27 cellular contexts compared by ENCODE assay signal in genomic region chrX:46311581-46312120, GRCh38.
DNase-seq lines count a peak whose midpoint lies in the region; ATAC-seq, FAIRE-seq and TF ChIP-seq lines count a peak whose summit lies in the region.
"Had no signal": no experiment of that assay in that cellular context is flagged by ENCODE, and none has a peak within 500 bp of the region (broad histone marks: within the 10 kb centered on the region; RNA-seq: fewer than 3 reads in every experiment).

No MANE protein-coding gene starts in this region.

- H3K27me3 Mint-ChIP-seq in stimulated activated naive CD8-positive, alpha-beta T cell treated with anti-CD3 and anti-CD28 coated beads, Interleukin-15, Interleukin-2, amounts not matched to agents 100 ng/mL and 50 ng/mL, for 24 hours: no peaks in the 10 kb centered on the region
- H3K27me3 Mint-ChIP-seq in stimulated activated naive CD8-positive, alpha-beta T cell treated with anti-CD3 and anti-CD28 coated beads, Interleukin-15, amount 100 ng/mL, for 72 hours: no peaks in the 10 kb centered on the region
- H3K27me3 Mint-ChIP-seq in activated CD8-positive, alpha-beta T cell treated with anti-CD3 and anti-CD28 coated beads for 36 hours: no peaks in the 10 kb centered on the region
- H3K27me3 Mint-ChIP-seq: activated B cell treated with CpG ODN at 0.5 μM for 24 hours; activated naive CD4-positive, alpha-beta T cell treated with anti-CD3 and anti-CD28 coated beads, Interleukin-2, amount 10 ng/mL, durations not matched to agents 7 days and 5 days had no signal

- no peak for TF ChIP-seq CTCF in lower lobe of right lung (IDR thresholded peaks at IDR 0.05)
- no peak for TF ChIP-seq CTCF in activated CD8-positive, alpha-beta T cell treated with anti-CD3 and anti-CD28 coated beads for 36 hours (IDR thresholded peaks at IDR 0.05)

- no peak for DNase-seq in stimulated activated naive CD8-positive, alpha-beta T cell treated with anti-CD3 and anti-CD28 coated beads, Interleukin-15, amount 100 ng/mL, for 72 hours
- peak; percentile 38 for DNase-seq in adipocyte (ENCODE audit: low read depth)
- DNase-seq in myocyte (ENCODE audit: low read depth): peak; percentile 41
- no peak for DNase-seq in urothelium cell line (ENCODE audit: low spot score)
- no peak for DNase-seq in lower lobe of right lung
- DNase-seq in activated CD8-positive, alpha-beta T cell treated with anti-CD3 and anti-CD28 coated beads for 36 hours: no peak
- no peak for DNase-seq in NCI-H128 (lab: John Stamatoyannopoulos, UW; ENCODE audit: unreplicated experiment)
- DNase-seq: ACHN; activated B cell treated with CpG ODN at 0.5 μM for 24 hours; activated naive CD4-positive, alpha-beta T cell treated with anti-CD3 and anti-CD28 coated beads, Interleukin-2, amount 10 ng/mL, durations not matched to agents 7 days and 5 days; aorta; cerebellar nuclear complex; effector CD4-positive, alpha-beta T cell; erythroblast; mucosa of descending colon; NCI-H187; NCI-H69; spleen; stimulated activated CD4-positive, alpha-beta T cell treated with anti-CD3 and anti-CD28 coated beads, Interleukin-4, amount 100 ng/mL, for 24 hours; stimulated activated naive CD4-positive, alpha-beta T cell treated with Interleukin-2 at 50 U/mL for 16 hours; T1000; transverse colon had no signal

- H3K4me3 ChIP-seq in adipocyte (ENCODE audit: low read length) (no peak overlapping the region), lower lobe of right lung (no peak overlapping the region)
- H3K4me3 ChIP-seq: gastroesophageal sphincter, HAP-1, mucosa of descending colon, spleen, transverse colon had no signal

- H3K27ac Mint-ChIP-seq in stimulated activated naive CD8-positive, alpha-beta T cell treated with anti-CD3 and anti-CD28 coated beads, Interleukin-15, Interleukin-2, amounts not matched to agents 100 ng/mL and 50 ng/mL, for 24 hours: peak overlapping the region; percentile 41
- no peak overlapping the region for H3K27ac Mint-ChIP-seq in stimulated activated naive CD8-positive, alpha-beta T cell treated with anti-CD3 and anti-CD28 coated beads, Interleukin-15, amount 100 ng/mL, for 72 hours
- H3K27ac Mint-ChIP-seq in activated CD8-positive, alpha-beta T cell treated with anti-CD3 and anti-CD28 coated beads for 36 hours: no peak overlapping the region
- H3K27ac Mint-ChIP-seq: activated B cell treated with CpG ODN at 0.5 μM for 24 hours; activated naive CD4-positive, alpha-beta T cell treated with anti-CD3 and anti-CD28 coated beads, Interleukin-2, amount 10 ng/mL, durations not matched to agents 7 days and 5 days; CD14-positive monocyte had no signal

- H3K27me3 ChIP-seq in adipocyte (replicated peaks; ENCODE audit: control insufficient read depth, insufficient read depth, low read length) (peaks cover 30% of the 10 kb centered on the region), lower lobe of right lung (ENCODE audit: low read depth) (no peaks in the 10 kb centered on the region)
- H3K27me3 ChIP-seq: gastroesophageal sphincter, transverse colon had no signal

- POLR2A ChIA-PET in activated CD8-positive, alpha-beta T cell treated with anti-CD3 and anti-CD28 coated beads for 36 hours (lab: Charles Lee): no interaction called here

- H3K27ac ChIP-seq in lower lobe of right lung: no peak overlapping the region
- H3K27ac ChIP-seq: gastroesophageal sphincter, spleen, transverse colon had no signal

- no peak for FAIRE-seq in urothelium cell line (lab: Jason Lieb, UNC)
- FAIRE-seq: D721Med had no signal

- no peak overlapping the region for H3K4me3 Mint-ChIP-seq in stimulated activated naive CD8-positive, alpha-beta T cell treated with anti-CD3 and anti-CD28 coated beads, Interleukin-15, Interleukin-2, amounts not matched to agents 100 ng/mL and 50 ng/mL, for 24 hours
- H3K4me3 Mint-ChIP-seq in stimulated activated naive CD8-positive, alpha-beta T cell treated with anti-CD3 and anti-CD28 coated beads, Interleukin-15, amount 100 ng/mL, for 72 hours: no peak overlapping the region
- H3K4me3 Mint-ChIP-seq in activated CD8-positive, alpha-beta T cell treated with anti-CD3 and anti-CD28 coated beads for 36 hours: no peak overlapping the region
- H3K4me3 Mint-ChIP-seq: activated B cell treated with CpG ODN at 0.5 μM for 24 hours; activated naive CD4-positive, alpha-beta T cell treated with anti-CD3 and anti-CD28 coated beads, Interleukin-2, amount 10 ng/mL, durations not matched to agents 7 days and 5 days; CD14-positive monocyte had no signal

- CTCF ChIA-PET in activated CD8-positive, alpha-beta T cell treated with anti-CD3 and anti-CD28 coated beads for 36 hours (lab: Charles Lee): no interaction called here

- intact Hi-C loops in lower lobe of right lung (cut with DNase I): no loop called here
- intact Hi-C loops in activated CD8-positive, alpha-beta T cell treated with anti-CD3 and anti-CD28 coated beads for 36 hours (cut with micrococcal nuclease): no loop called here

- H3K4me1 ChIP-seq in adipocyte (ENCODE audit: control insufficient read depth, insufficient read depth, low read length) (no peaks in the 10 kb centered on the region), lower lobe of right lung (no peaks in the 10 kb centered on the region)
- H3K4me1 ChIP-seq: gastroesophageal sphincter, spleen, transverse colon had no signal

- H3K9ac ChIP-seq in adipocyte (ENCODE audit: low read length): no peak overlapping the region

- H3K36me3 ChIP-seq in adipocyte (ENCODE audit: control insufficient read depth, insufficient read depth, low read length, severe bottlenecking) (no peaks in the 10 kb centered on the region), lower lobe of right lung (no peaks in the 10 kb centered on the region)
- H3K36me3 ChIP-seq: gastroesophageal sphincter, HAP-1, spleen, transverse colon had no signal

- no peaks in the 10 kb centered on the region for H3K36me3 Mint-ChIP-seq in stimulated activated naive CD8-positive, alpha-beta T cell treated with anti-CD3 and anti-CD28 coated beads, Interleukin-15, Interleukin-2, amounts not matched to agents 100 ng/mL and 50 ng/mL, for 24 hours (ENCODE audit: low read depth)
- H3K36me3 Mint-ChIP-seq in activated CD8-positive, alpha-beta T cell treated with anti-CD3 and anti-CD28 coated beads for 36 hours (ENCODE audit: low read depth): no peaks in the 10 kb centered on the region
- H3K36me3 Mint-ChIP-seq: activated naive CD4-positive, alpha-beta T cell treated with anti-CD3 and anti-CD28 coated beads, Interleukin-2, amount 10 ng/mL, durations not matched to agents 7 days and 5 days; CD14-positive monocyte had no signal

- H3K9me3 ChIP-seq in adipocyte (ENCODE audit: control insufficient read depth, low read length) (peaks cover 5% of the 10 kb centered on the region), lower lobe of right lung (no peaks in the 10 kb centered on the region)
- H3K9me3 ChIP-seq: gastroesophageal sphincter, HAP-1, mucosa of descending colon, spleen, transverse colon had no signal

- no peaks in the 10 kb centered on the region for H3K9me3 Mint-ChIP-seq in stimulated activated naive CD8-positive, alpha-beta T cell treated with anti-CD3 and anti-CD28 coated beads, Interleukin-15, Interleukin-2, amounts not matched to agents 100 ng/mL and 50 ng/mL, for 24 hours
- H3K9me3 Mint-ChIP-seq in stimulated activated naive CD8-positive, alpha-beta T cell treated with anti-CD3 and anti-CD28 coated beads, Interleukin-15, amount 100 ng/mL, for 72 hours: no peaks in the 10 kb centered on the region
- H3K9me3 Mint-ChIP-seq in activated CD8-positive, alpha-beta T cell treated with anti-CD3 and anti-CD28 coated beads for 36 hours: no peaks in the 10 kb centered on the region
- H3K9me3 Mint-ChIP-seq: activated B cell treated with CpG ODN at 0.5 μM for 24 hours; activated naive CD4-positive, alpha-beta T cell treated with anti-CD3 and anti-CD28 coated beads, Interleukin-2, amount 10 ng/mL, durations not matched to agents 7 days and 5 days had no signal

- no peak for ATAC-seq in stimulated activated naive CD8-positive, alpha-beta T cell treated with anti-CD3 and anti-CD28 coated beads, Interleukin-15, amount 100 ng/mL, for 72 hours
- no peak for ATAC-seq in lower lobe of right lung
- no peak for ATAC-seq in activated CD8-positive, alpha-beta T cell treated with anti-CD3 and anti-CD28 coated beads for 36 hours
- ATAC-seq: gastroesophageal sphincter, mucosa of descending colon had no signal

- H3K4me1 Mint-ChIP-seq in stimulated activated naive CD8-positive, alpha-beta T cell treated with anti-CD3 and anti-CD28 coated beads, Interleukin-15, Interleukin-2, amounts not matched to agents 100 ng/mL and 50 ng/mL, for 24 hours (ENCODE audit: low read depth): peaks cover 14% of the 10 kb centered on the region
- peaks cover 9% of the 10 kb centered on the region for H3K4me1 Mint-ChIP-seq in stimulated activated naive CD8-positive, alpha-beta T cell treated with anti-CD3 and anti-CD28 coated beads, Interleukin-15, amount 100 ng/mL, for 72 hours
- H3K4me1 Mint-ChIP-seq in activated CD8-positive, alpha-beta T cell treated with anti-CD3 and anti-CD28 coated beads for 36 hours (ENCODE audit: low read depth): no peaks in the 10 kb centered on the region
- H3K4me1 Mint-ChIP-seq: activated B cell treated with CpG ODN at 0.5 μM for 24 hours, CD14-positive monocyte had no signal

Comparison
In these comparisons a context has a peak if more than half of its experiments do, and no peak if none do; other contexts are left out.
1. DNase-seq: peak in adipocyte (single experiment) and myocyte (single experiment); none in stimulated activated naive CD8-positive, alpha-beta T cell treated with anti-CD3 and anti-CD28 coated beads, Interleukin-15, amount 100 ng/mL, for 72 hours (0 of 2), urothelium cell line (single experiment), lower lobe of right lung (single experiment), activated CD8-positive, alpha-beta T cell treated with anti-CD3 and anti-CD28 coated beads for 36 hours (single experiment) and NCI-H128 (single experiment).